In genomic region chr15:46676233-46677206, GRCh38 we compare ENCODE assay signal across 21 cellular contexts.
DNase-seq lines count a peak whose midpoint lies in the region; ATAC-seq, FAIRE-seq and TF ChIP-seq lines count a peak whose summit lies in the region.
"Had no signal": no experiment of that assay in that cellular context is flagged by ENCODE, and none has a peak within 500 bp of the region (broad histone marks: within the 10 kb centered on the region; RNA-seq: fewer than 3 reads in every experiment).

No MANE protein-coding gene starts in this region.

- intact Hi-C loops in GM12878 (cut with micrococcal nuclease; ENCODE audit: unreplicated experiment): no loop called here
- intact Hi-C loops in testis (cut with DNase I; ENCODE audit: low total_unique reads): no loop called here

- H3K4me1 Mint-ChIP-seq in neural progenitor cell: peaks cover 11% of the 10 kb centered on the region
- H3K4me1 Mint-ChIP-seq: CD8-positive, alpha-beta memory T cell had no signal

- H2AFZ ChIP-seq in GM12878 (ENCODE audit: control insufficient read depth, low read depth, low read length): no peak overlapping the region
- H2AFZ ChIP-seq in neural progenitor cell (replicated peaks): peak overlapping the region; percentile 80

- H3K4me1 ChIP-seq in GM12878 (ENCODE audit: control insufficient read depth, insufficient read depth, low read length) (no peaks in the 10 kb centered on the region), neural progenitor cell (peaks cover 4% of the 10 kb centered on the region), testis (no peaks in the 10 kb centered on the region)

- H3K4me3 ChIP-seq in GM12865 (ENCODE audit: low read depth, low read length) (0 out of 2 replicates have a peak overlapping the region, but pooled peaks have one; percentile 6), GM12878 (no peak overlapping the region), neural progenitor cell (no peak overlapping the region), testis (no peak overlapping the region)
- H3K4me3 ChIP-seq: GM23338 had no signal

- no peaks in the 10 kb centered on the region for H3K36me3 ChIP-seq in GM12878 (ENCODE audit: control insufficient read depth in 2 of 2, insufficient read depth in 2 of 2, low read length in 1 of 2)
- no peaks in the 10 kb centered on the region for H3K36me3 ChIP-seq in neural progenitor cell
- H3K36me3 ChIP-seq in testis (ENCODE audit: low read depth, missing control alignments): no peaks in the 10 kb centered on the region

- BruUV-seq in GM12878 (replicated peaks; lab: Mats Ljungman, UMichigan): no TSS peak

- H3K27ac Mint-ChIP-seq in neural progenitor cell: no peak overlapping the region
- H3K27ac Mint-ChIP-seq: CD8-positive, alpha-beta memory T cell had no signal

- no peaks in the 10 kb centered on the region for H3K27me3 ChIP-seq in GM12878 (replicated peaks in 1 of 2; ENCODE audit: control insufficient read depth in 2 of 2, insufficient read depth in 2 of 2, low read length in 1 of 2)
- no peaks in the 10 kb centered on the region for H3K27me3 ChIP-seq in neural progenitor cell
- H3K27me3 ChIP-seq in testis: no peaks in the 10 kb centered on the region

- H3K36me3 Mint-ChIP-seq in neural progenitor cell: no peaks in the 10 kb centered on the region
- H3K36me3 Mint-ChIP-seq: CD8-positive, alpha-beta memory T cell had no signal

- peak; percentile 41 for ATAC-seq in GM12878
- ATAC-seq: GM23338, HCT116 had no signal

- H3K9me3 Mint-ChIP-seq in neural progenitor cell: no peaks in the 10 kb centered on the region

- RAD21 ChIA-PET in GM12878 (lab: Charles Lee; ENCODE audit: unreplicated experiment): no interaction called here

- H4K20me1 ChIP-seq in GM12878 (ENCODE audit: control insufficient read depth, insufficient read depth): no peaks in the 10 kb centered on the region
- no peaks in the 10 kb centered on the region for H4K20me1 ChIP-seq in neural progenitor cell (ENCODE audit: low read depth)

- H3K27ac ChIP-seq in GM12878 (ENCODE audit: control insufficient read depth, insufficient read depth) (no peak overlapping the region), neural progenitor cell (no peak overlapping the region), testis (no peak overlapping the region)

- SMC1A ChIA-PET in GM12878 (lab: Charles Lee; ENCODE audit: uncharacterized antibody, unreplicated experiment): interaction anchor here (0.8 kb wide), 1 partner anchor 110 kb away, joined by 4 read pairs; no protein-coding TSS in a partner anchor

- H3K4me2 ChIP-seq in GM12878 (ENCODE audit: control insufficient read depth, insufficient read depth): no peak overlapping the region
- H3K4me2 ChIP-seq in neural progenitor cell: no peak overlapping the region
- H3K4me2 ChIP-seq: GM23338, SK-N-SH had no signal

- no peak for TF ChIP-seq CTCF in GM12865 (IDR thresholded peaks at IDR 0.05; ENCODE audit: insufficient read depth, low read depth, low read length, missing control alignments)
- no peak for TF ChIP-seq CTCF in GM12878 (IDR thresholded peaks at IDR 0.05 in 2 of 3, conservative IDR thresholded peaks at IDR 0.05 in 1 of 3; ENCODE audit: control insufficient read depth in 2 of 3, extremely low read depth in 1 of 3, insufficient read depth in 1 of 3, low read depth in 3 of 3, low read length in 3 of 3)
- TF ChIP-seq CTCF in neural progenitor cell (IDR thresholded peaks at IDR 0.05): no peak
- TF ChIP-seq CTCF in testis (IDR thresholded peaks at IDR 0.05): no peak

- no peak overlapping the region for H3K4me3 Mint-ChIP-seq in neural progenitor cell
- H3K4me3 Mint-ChIP-seq: CD8-positive, alpha-beta memory T cell; GM23338 had no signal

- no peak for FAIRE-seq in GM12878 (lab: Jason Lieb, UNC)
- FAIRE-seq: D721Med, GM18507 had no signal

- in situ Hi-C loops in GM12878 (cut with MboI): no loop called here

- WGBS in GM12878 (ENCODE audit: insufficient coverage, insufficient replicate concordance, low lambda C conversion rate, missing lambda C conversion rate): 72% methylated on average over 9 of the region's 9 CpGs
- WGBS in testis, 2 donors: 61 to 62% methylated on average over 9 of the region's 9 CpGs

- CTCF ChIA-PET in GM12878 (lab: Yijun Ruan, JAX): no interaction called here

- H3K27me3 Mint-ChIP-seq in neural progenitor cell (ENCODE audit: insufficient read depth, low read depth): no peaks in the 10 kb centered on the region
- H3K27me3 Mint-ChIP-seq: CD8-positive, alpha-beta memory T cell had no signal

- H3K9me3 ChIP-seq in GM12878 (replicated peaks; ENCODE audit: control insufficient read depth, insufficient read depth, low read length) (no peaks in the 10 kb centered on the region; the same call in 1 of the 3 replicates), neural progenitor cell (ENCODE audit: low read depth) (no peaks in the 10 kb centered on the region), testis (no peaks in the 10 kb centered on the region)
- H3K9me3 ChIP-seq: SK-N-SH had no signal

- no peaks in the 10 kb centered on the region for H3F3A ChIP-seq in neural progenitor cell (ENCODE audit: low read depth)

- H3K9ac ChIP-seq in GM12878 (ENCODE audit: control insufficient read depth, insufficient read depth, low read length) (no peak overlapping the region), neural progenitor cell (no peak overlapping the region)
- H3K9ac ChIP-seq: SK-N-SH had no signal

- no peak for TF ChIP-seq RAD21 in GM12878 (IDR thresholded peaks at IDR 0.05; ENCODE audit: insufficient read depth, low read depth, low read length)

- DNase-seq in GM12865 (ENCODE audit: low read depth) (no peak), NCI-H146 treated with DMSO at 0.1 percent for 48 hours (lab: John Stamatoyannopoulos, UW; ENCODE audit: unreplicated experiment) (peak; percentile 9), GM12878 (ENCODE audit: low read depth, low spot score) (no peak), neural progenitor cell (ENCODE audit: low spot score) (no peak), testis (no peak), cortex of kidney (lab: John Stamatoyannopoulos, UW) (no peak), NCI-H510A (lab: John Stamatoyannopoulos, UW) (no peak)
- DNase-seq: ACHN; C1 segment of cervical spinal cord; CD8-positive, alpha-beta memory T cell; GDM1; NCI-H1092 treated with DMSO at 0.1 percent for 48 hours; NCI-H1694 treated with DMSO at 0.1 percent for 48 hours; NCI-H345; NCI-H526; SHP77 treated with DMSO at 0.1 percent for 48 hours; SK-N-SH had no signal

- TF ChIP-seq POLR2A in GM12878 (IDR thresholded peaks at IDR 0.05; ENCODE audit: low read depth, low read length) (no peak), testis (IDR thresholded peaks at IDR 0.05) (no peak)

- POLR2A ChIA-PET in GM12878 (lab: Charles Lee): no interaction called here

- H3K79me2 ChIP-seq in GM12878 (ENCODE audit: control insufficient read depth, insufficient read depth, low read length): no peaks in the 10 kb centered on the region
- H3K79me2 ChIP-seq in neural progenitor cell (ENCODE audit: low read depth): no peaks in the 10 kb centered on the region

- no peak for TF ChIP-seq EP300 in GM12878 (IDR thresholded peaks at IDR 0.05; ENCODE audit: borderline replicate concordance in 1 of 2, control insufficient read depth in 1 of 2, low read depth in 2 of 2, low read length in 2 of 2)

TF ChIP-seq in GM12878, 131 proteins besides CTCF, POLR2A, EP300 and RAD21:
- TF ChIP-seq SREBF2 (IDR thresholded peaks at IDR 0.05; ENCODE audit: low read length): no peak
- TF ChIP-seq PRDM15 (CRISPR knock-in tag; IDR thresholded peaks at IDR 0.05): no peak
TF ChIP-seq in GM12878: peak in this region for 0.
